8 cellular contexts compared by ENCODE assay signal in the genomic region with DNA sequence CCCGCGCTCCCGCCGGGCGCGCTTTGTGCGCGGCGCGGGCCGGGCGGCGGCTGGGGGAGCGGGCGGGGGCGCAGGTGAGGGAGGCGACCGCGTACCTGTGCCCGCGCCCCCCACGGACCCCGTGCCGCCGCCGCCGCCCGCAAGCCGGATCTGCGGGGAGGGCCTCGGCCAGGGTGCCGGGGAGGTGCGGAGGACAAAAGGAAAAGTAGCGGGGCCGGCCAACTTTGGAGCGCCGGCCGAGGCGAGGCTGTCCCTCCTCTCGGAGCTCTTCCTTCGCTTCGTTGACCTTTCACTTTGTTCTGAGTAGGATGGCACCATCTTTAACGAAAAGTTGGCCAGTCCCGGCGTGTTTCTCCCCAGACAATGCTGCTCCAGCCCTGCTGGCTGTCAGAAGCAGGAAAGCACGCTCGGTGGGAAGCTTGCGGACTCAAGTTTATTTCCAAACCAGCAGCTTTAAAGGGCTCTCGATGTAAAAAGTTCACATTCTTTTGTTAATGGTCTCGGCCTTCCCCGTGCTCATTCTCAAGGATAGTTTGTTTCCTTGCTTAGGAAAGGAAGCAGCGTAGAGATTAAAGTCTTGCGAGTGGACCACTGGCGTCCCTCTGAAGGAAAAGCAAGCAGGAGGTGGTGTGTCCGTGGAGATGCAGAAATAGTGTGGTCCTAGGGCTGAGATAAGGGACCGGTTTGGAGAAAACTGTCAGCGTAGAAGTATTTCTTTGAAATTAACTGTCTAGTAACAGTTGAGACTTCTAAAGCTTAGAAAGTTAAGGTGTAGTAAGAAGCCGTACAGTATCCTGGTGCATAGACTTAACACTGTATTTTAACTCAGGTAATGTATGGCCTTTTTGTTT. TPM values are rescaled to one million over a fixed set of nuclear protein-coding genes. Genes with fewer than 3 reads are reported as not detected.
DNase-seq lines count a peak whose midpoint lies in the region; ATAC-seq and TF ChIP-seq lines count a peak whose summit lies in the region.

No MANE protein-coding gene starts in this region.

- no peaks in the 10 kb centered on the region for H3K9me3 ChIP-seq in esophagus (ENCODE audit: control insufficient read depth in 2 of 2, insufficient read depth in 1 of 2, low read depth in 1 of 2, low read length in 1 of 2)

- POLR2A ChIA-PET in activated CD4-positive, alpha-beta memory T cell treated with anti-CD3 and anti-CD28 coated beads for 36 hours (lab: Charles Lee): interaction anchor here (0.7 to 1.2 kb wide), 6 partner anchors 9 to 28 kb away, joined by 3 to 5 read pairs (median 4); no protein-coding TSS in a partner anchor

- peak overlapping the region; percentile 86 for H3K27ac Mint-ChIP-seq in activated CD4-positive, alpha-beta memory T cell treated with anti-CD3 and anti-CD28 coated beads for 36 hours
- peak overlapping the region; percentile 87 to 94 for H3K27ac Mint-ChIP-seq in natural killer cell

- intact Hi-C loops in activated CD4-positive, alpha-beta memory T cell treated with anti-CD3 and anti-CD28 coated beads for 36 hours (cut with micrococcal nuclease): loop anchor here (1.0 to 2.0 kb wide), 2 partner anchors 9 to 19 kb away; no protein-coding TSS in a partner anchor
- intact Hi-C loops in natural killer cell (cut with micrococcal nuclease): loop anchor here (2.0 kb wide), 1 partner anchor 41 kb away; a partner anchor contains a TSS

- H3K4me3 ChIP-seq in HL-60 (replicated peaks; ENCODE audit: insufficient read depth, low read length): peak overlapping the region; percentile 74
- peak overlapping the region; percentile 76 to 95 for H3K4me3 ChIP-seq in esophagus (ENCODE audit: low read depth in 1 of 2, low read length in 2 of 2)

- TF ChIP-seq CTCF in HL-60 (IDR thresholded peaks at IDR 0.05; ENCODE audit: insufficient read depth, low read length) (no peak), natural killer cell (IDR thresholded peaks at IDR 0.05) (no peak)

- H3K9me3 Mint-ChIP-seq in activated CD4-positive, alpha-beta memory T cell treated with anti-CD3 and anti-CD28 coated beads for 36 hours: no peaks in the 10 kb centered on the region
- no peaks in the 10 kb centered on the region for H3K9me3 Mint-ChIP-seq in natural killer cell

- peaks cover 0 to 10% of the 10 kb centered on the region in 2 donors for H3K4me1 ChIP-seq in esophagus (ENCODE audit: control insufficient read depth in 2 of 2, insufficient read depth in 2 of 2, low read length in 1 of 2)

- H3K27me3 ChIP-seq in HL-60 (ENCODE audit: insufficient read depth, poor library complexity, severe bottlenecking) (no peaks in the 10 kb centered on the region), esophagus (ENCODE audit: control insufficient read depth in 1 of 2, insufficient read depth in 2 of 2, low read length in 2 of 2) (no peaks in the 10 kb centered on the region)

- peaks cover 11% of the 10 kb centered on the region for H3K36me3 Mint-ChIP-seq in activated CD4-positive, alpha-beta memory T cell treated with anti-CD3 and anti-CD28 coated beads for 36 hours
- H3K36me3 Mint-ChIP-seq in natural killer cell: no peaks in the 10 kb centered on the region

- CTCF ChIA-PET in activated CD4-positive, alpha-beta memory T cell treated with anti-CD3 and anti-CD28 coated beads for 36 hours (lab: Charles Lee): interaction anchor here (0.7 to 1.6 kb wide), 6 partner anchors 9 to 85 kb away, joined by 3 to 4 read pairs (median 3); a partner anchor contains a TSS

- peak overlapping the region; percentile 72 for H3K27ac ChIP-seq in HL-60 (replicated peaks)
- peak overlapping the region; percentile 91 to 95 for H3K27ac ChIP-seq in esophagus (ENCODE audit: low read depth in 2 of 2, low read length in 1 of 2)

- peaks cover 44% of the 10 kb centered on the region for H3K4me1 Mint-ChIP-seq in activated CD4-positive, alpha-beta memory T cell treated with anti-CD3 and anti-CD28 coated beads for 36 hours (ENCODE audit: low read depth)
- peaks cover 31 to 36% of the 10 kb centered on the region in 2 donors for H3K4me1 Mint-ChIP-seq in natural killer cell

- H3K4me3 Mint-ChIP-seq in activated CD4-positive, alpha-beta memory T cell treated with anti-CD3 and anti-CD28 coated beads for 36 hours: peak overlapping the region; percentile 78
- peak overlapping the region; percentile 84 for H3K4me3 Mint-ChIP-seq in natural killer cell

- WGBS in esophagus, 2 donors: 0% methylated on average over 45 to 58 of the region's 58 CpGs

- peak; percentile 16 for ATAC-seq in GM19351 (IDR thresholded peaks at IDR 0.05; ENCODE audit: unreplicated experiment)
- ATAC-seq in natural killer cell: peak; percentile 6 to 25 (median 13)

- DNase-seq in DMS79 treated with DMSO at 0.1 percent for 48 hours (lab: John Stamatoyannopoulos, UW): peak; percentile 12
- peak in 1 of 2 experiments; percentile 39 for DNase-seq in HL-60 (ENCODE audit: low read depth in 1 of 2, low spot score in 1 of 2)
- peak; percentile 50 for DNase-seq in activated CD4-positive, alpha-beta memory T cell treated with anti-CD3 and anti-CD28 coated beads for 36 hours
- no peak for DNase-seq in natural killer cell
- no peak for DNase-seq in NCI-H510A (lab: John Stamatoyannopoulos, UW)
- DNase-seq in mesenteric fat pad (ENCODE audit: low spot score): no peak

- no peaks in the 10 kb centered on the region for H3K27me3 Mint-ChIP-seq in activated CD4-positive, alpha-beta memory T cell treated with anti-CD3 and anti-CD28 coated beads for 36 hours
- no peaks in the 10 kb centered on the region for H3K27me3 Mint-ChIP-seq in natural killer cell (ENCODE audit: low read depth in 2 of 2)

- peaks cover 0 to 20% of the 10 kb centered on the region in 2 donors for H3K36me3 ChIP-seq in esophagus (ENCODE audit: control insufficient read depth in 2 of 2, insufficient read depth in 2 of 2, low read length in 1 of 2)

RNA-seq across cellular contexts. Expression of a gene that starts 0.7 kb away (rescaled TPM):
- 10 to 100 TPM; 66.0 to 70.8 TPM for total RNA-seq in activated CD4-positive, alpha-beta memory T cell treated with anti-CD3 and anti-CD28 coated beads for 36 hours
- polyA plus RNA-seq in esophagus: 10 to 100 TPM; 26.6 to 42.3 TPM
- total RNA-seq in natural killer cell: 100 to 1,000 TPM; 173 to 200 (median 176) TPM
- total RNA-seq in mesenteric fat pad: 95.3 TPM

RNA-seq across cellular contexts. Expression of a gene that starts 14.0 kb away (rescaled TPM):
- total RNA-seq in activated CD4-positive, alpha-beta memory T cell treated with anti-CD3 and anti-CD28 coated beads for 36 hours: 10 to 100 TPM; 38.2 to 40.5 TPM
- polyA plus RNA-seq in esophagus: 100 to 1,000 TPM in 1 of 2 donors, 10 to 100 TPM in 1; 68.5 to 207 TPM
- total RNA-seq in natural killer cell (100 to 1,000 TPM in 1 of 3 donors, 10 to 100 TPM in 2; 80.7 to 105 (median 92.9) TPM), mesenteric fat pad (22.4 TPM)

RNA-seq across cellular contexts. Expression of a gene that starts 29.2 kb away (rescaled TPM):
- 10 to 100 TPM; 39.7 to 42.6 TPM for total RNA-seq in activated CD4-positive, alpha-beta memory T cell treated with anti-CD3 and anti-CD28 coated beads for 36 hours
- polyA plus RNA-seq in esophagus: 10 to 100 TPM; 25.9 to 33.2 TPM
- total RNA-seq in natural killer cell: 10 to 100 TPM in 2 of 3 donors, 1 to 10 TPM in 1; 6.5 to 18.8 (median 16.3) TPM
- total RNA-seq in mesenteric fat pad: 18.6 TPM

RNA-seq across cellular contexts. Expression of a gene that starts 40.7 kb away (rescaled TPM):
- total RNA-seq in activated CD4-positive, alpha-beta memory T cell treated with anti-CD3 and anti-CD28 coated beads for 36 hours: 10 to 100 TPM; 26.6 to 30.3 TPM
- polyA plus RNA-seq in esophagus: 10 to 100 TPM; 20.5 to 36.0 TPM
- total RNA-seq in natural killer cell (10 to 100 TPM; 39.5 to 51.0 (median 48.5) TPM), mesenteric fat pad (17.6 TPM)

Comparison
In these comparisons a context has a peak if more than half of its experiments do, and no peak if none do; other contexts are left out.
1. DNase-seq: peak in DMS79 treated with DMSO at 0.1 percent for 48 hours (single experiment) and activated CD4-positive, alpha-beta memory T cell treated with anti-CD3 and anti-CD28 coated beads for 36 hours (single experiment); none in natural killer cell (single experiment), NCI-H510A (single experiment) and mesenteric fat pad (single experiment).